15 cellular contexts compared by ENCODE assay signal in the genomic region with DNA sequence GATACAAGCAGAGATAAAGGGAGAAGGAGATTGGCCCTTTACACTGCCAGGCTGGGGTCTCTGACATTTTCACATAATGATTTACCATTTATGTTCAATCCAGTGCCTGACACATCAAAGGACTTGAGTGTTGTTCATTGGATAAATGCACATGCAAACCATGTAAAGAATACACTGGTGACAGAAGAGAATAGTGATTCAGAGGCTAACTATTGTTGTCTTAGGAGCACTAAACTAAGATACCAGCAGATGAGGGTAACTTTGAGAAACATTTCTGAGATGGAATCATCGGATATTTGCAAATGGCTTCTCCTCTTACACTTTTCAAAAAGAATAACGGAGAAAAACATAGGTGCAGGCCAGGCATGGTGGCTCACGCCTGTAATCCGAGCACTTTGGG.
DNase-seq lines count a peak whose midpoint lies in the region; ATAC-seq and TF ChIP-seq lines count a peak whose summit lies in the region.
"Had no signal": no experiment of that assay in that cellular context is flagged by ENCODE, and none has a peak within 500 bp of the region (broad histone marks: within the 10 kb centered on the region; RNA-seq: fewer than 3 reads in every experiment).

No MANE protein-coding gene starts in this region.

- H3K27me3 ChIP-seq in skeletal muscle satellite cell (ENCODE audit: control insufficient read depth, insufficient read depth, low read length), result no peaks in the 10 kb centered on the region
- H3K27me3 ChIP-seq: BLaER1 treated with 17β-estradiol and CSF1 and Interleukin-3, amounts not matched to agents 10 nM and 100 nM had no signal

- peaks cover 63% of the 10 kb centered on the region for H3K4me1 Mint-ChIP-seq in HFFc6 (ENCODE audit: low read depth)

- CTCF ChIA-PET in GM10248 (lab: Yijun Ruan, JAX), result interaction anchor here (1.5 kb wide), 1 partner anchor 8 kb away, joined by 3 read pairs; no protein-coding TSS in a partner anchor

- peaks cover 58% of the 10 kb centered on the region for H3K4me1 ChIP-seq in skeletal muscle satellite cell (ENCODE audit: control insufficient read depth, insufficient read depth, low read length)
- H3K4me1 ChIP-seq: HAP-1 had no signal

- H3K27ac Mint-ChIP-seq in HFFc6, result peak overlapping the region; percentile 81

- H3K4me3 ChIP-seq in astrocyte of the spinal cord (ENCODE audit: low read depth, low read length), result no peak overlapping the region
- H3K4me3 ChIP-seq in foreskin fibroblast (ENCODE audit: low read depth in 1 of 2, low read length in 2 of 2), result no peak overlapping the region
- no peak overlapping the region for H3K4me3 ChIP-seq in skeletal muscle satellite cell (ENCODE audit: low read length)
- H3K4me3 ChIP-seq: BLaER1 treated with 17β-estradiol and CSF1 and Interleukin-3, amounts not matched to agents 10 nM and 100 nM; HAP-1 had no signal

- peaks cover 3% of the 10 kb centered on the region; the same call in 1 of the 2 replicates for H3K27me3 Mint-ChIP-seq in HFFc6 (ENCODE audit: insufficient read depth)

- DNase-seq in HFFc6, result peak; percentile 43
- DNase-seq in astrocyte of the spinal cord (ENCODE audit: low read depth, low spot score), result peak; percentile 52
- DNase-seq in foreskin fibroblast, result peak; percentile 52 to 67
- DNase-seq in NCI-H1092 (lab: John Stamatoyannopoulos, UW), result no peak
- no peak for DNase-seq in GM10248 (ENCODE audit: extremely low spot score)
- DNase-seq in omental fat pad (ENCODE audit: low spot score), result no peak
- DNase-seq: DMS 273 treated with DMSO at 0.1 percent for 48 hours; Kasumi-1; NCI-H1436; NCI-H2029 treated with DMSO at 0.1 percent for 48 hours; NCI-H526; NK-92 treated with Interleukin-12 subunit alpha and Interleukin-12 subunit beta, amount 100 ng/mL, for 24 hours had no signal

- in situ Hi-C loops in astrocyte of the spinal cord (cut with HindIII; ENCODE audit: low sequenced_read_pairs), result no loop called here

- peak overlapping the region; percentile 73 for H3K9ac ChIP-seq in skeletal muscle satellite cell (ENCODE audit: low read depth, low read length)
- H3K9ac ChIP-seq: BLaER1 treated with 17β-estradiol and CSF1 and Interleukin-3, amounts not matched to agents 10 nM and 100 nM had no signal

- H3K9me3 Mint-ChIP-seq in HFFc6, result no peaks in the 10 kb centered on the region

- no peak overlapping the region for H3K4me2 ChIP-seq in skeletal muscle satellite cell (ENCODE audit: low read length)
- H3K4me2 ChIP-seq: BLaER1 treated with 17β-estradiol and CSF1 and Interleukin-3, amounts not matched to agents 10 nM and 100 nM had no signal

- H3K4me3 Mint-ChIP-seq in HFFc6, result peak overlapping the region; percentile 72

- H3K36me3 ChIP-seq in skeletal muscle satellite cell (ENCODE audit: insufficient read depth, low read length), result no peaks in the 10 kb centered on the region
- H3K36me3 ChIP-seq: BLaER1 treated with 17β-estradiol and CSF1 and Interleukin-3, amounts not matched to agents 10 nM and 100 nM; HAP-1 had no signal

- POLR2A ChIA-PET in GM10248 (lab: Yijun Ruan, JAX), result no interaction called here

- no peak for ATAC-seq in omental fat pad (ENCODE audit: low FRiP score)

- TF ChIP-seq CTCF in HFFc6 (IDR thresholded peaks at IDR 0.05) (no peak), astrocyte of the spinal cord (IDR thresholded peaks at IDR 0.05; ENCODE audit: low read depth, low read length) (no peak), foreskin fibroblast (IDR thresholded peaks at IDR 0.05; ENCODE audit: low read depth, low read length) (no peak), GM10248 (IDR thresholded peaks at IDR 0.05; ENCODE audit: control extremely low read depth, extremely low read depth, low read depth, missing control alignments) (no peak), omental fat pad (IDR thresholded peaks at IDR 0.05) (no peak)

- H3K36me3 Mint-ChIP-seq in HFFc6 (ENCODE audit: low read depth), result no peaks in the 10 kb centered on the region

- no peaks in the 10 kb centered on the region for H3K9me3 ChIP-seq in skeletal muscle satellite cell (replicated peaks; ENCODE audit: low read length)
- H3K9me3 ChIP-seq: BLaER1 treated with 17β-estradiol and CSF1 and Interleukin-3, amounts not matched to agents 10 nM and 100 nM; HAP-1 had no signal

Comparison
In these comparisons a context has a peak if more than half of its experiments do, and no peak if none do; other contexts are left out.
1. DNase-seq: peak in HFFc6 (single experiment), astrocyte of the spinal cord (single experiment) and foreskin fibroblast (2 of 2); none in NCI-H1092 (single experiment), GM10248 (single experiment) and omental fat pad (single experiment).